In genomic region chr6:149728499-149729234, GRCh38 we compare ENCODE assay signal across 1 cellular context.
TF ChIP-seq lines count a peak whose summit lies in the region.

No MANE protein-coding gene starts in this region.

TF ChIP-seq in K562, 482 proteins besides CTCF, POLR2A, EP300 and RAD21 (continued from another document and continues in another):
- TF ChIP-seq SNRNP70 (optimal IDR thresholded peaks at IDR 0.05; ENCODE audit: low read depth, low read length) (no peak), ZFP1 (CRISPR knock-in tag; IDR thresholded peaks at IDR 0.05) (peak; percentile 31; the same call in 1 of the 2 replicates), ELK1 (CRISPR knock-in tag; IDR thresholded peaks at IDR 0.05) (no peak), PATZ1 (CRISPR knock-in tag; IDR thresholded peaks at IDR 0.05; ENCODE audit: borderline replicate concordance) (no peak), RBBP5 (IDR thresholded peaks at IDR 0.05; ENCODE audit: borderline replicate concordance, insufficient read depth, low read length, poor library complexity, severe bottlenecking) (peak; percentile 62), BRCA1 (IDR thresholded peaks at IDR 0.05) (no peak), BRCA1 (CRISPR knock-in tag; IDR thresholded peaks at IDR 0.05) (no peak), SMARCE1 (IDR thresholded peaks at IDR 0.05) (peak; percentile 97), ATF3 (IDR thresholded peaks at IDR 0.05) (no peak), ATF3 (CRISPR knock-in tag; conservative IDR thresholded peaks at IDR 0.05) (no peak), PRDM10 (IDR thresholded peaks at IDR 0.05; ENCODE audit: partially characterized antibody) (peak; percentile 84), MAFF (IDR thresholded peaks at IDR 0.05; ENCODE audit: low read length) (no peak), PHB2 (IDR thresholded peaks at IDR 0.05; ENCODE audit: low read depth) (peak; percentile 81), ARID4B (CRISPR knock-in tag; IDR thresholded peaks at IDR 0.05) (no peak), ESRRB (CRISPR knock-in tag; IDR thresholded peaks at IDR 0.05; ENCODE audit: borderline replicate concordance) (no peak; the same call in 1 of the 2 replicates), ZBTB7A (IDR thresholded peaks at IDR 0.05; ENCODE audit: borderline replicate concordance, control insufficient read depth, low read depth, low read length) (peak; percentile 82; the same call in 1 of the 2 replicates), ZNF778 (CRISPR knock-in tag; IDR thresholded peaks at IDR 0.05) (no peak), MYBL2 (IDR thresholded peaks at IDR 0.05; ENCODE audit: low read depth) (no peak), MYBL2 (CRISPR knock-in tag; IDR thresholded peaks at IDR 0.05; ENCODE audit: borderline replicate concordance) (no peak), NR2C2 (CRISPR knock-in tag; IDR thresholded peaks at IDR 0.05) (no peak), NR2C2 (tag; IDR thresholded peaks at IDR 0.05) (no peak), ZNF347 (CRISPR knock-in tag; IDR thresholded peaks at IDR 0.05; ENCODE audit: low read depth) (no peak), ZNF184 (CRISPR knock-in tag; IDR thresholded peaks at IDR 0.05) (no peak), THRAP3 (IDR thresholded peaks at IDR 0.05; ENCODE audit: borderline replicate concordance) (peak; percentile 68; the same call in 1 of the 2 replicates), ZNF253 (CRISPR knock-in tag; conservative IDR thresholded peaks at IDR 0.05) (no peak), TEAD1 (CRISPR knock-in tag; IDR thresholded peaks at IDR 0.05) (peak; percentile 75 to 90), ZNF707 (CRISPR knock-in tag; conservative IDR thresholded peaks at IDR 0.05) (0 out of 2 replicates have a peak, but pooled peaks have one; percentile 28), ADNP (tag; IDR thresholded peaks at IDR 0.05) (no peak; the same call in 1 of the 2 replicates), RBM15 (IDR thresholded peaks at IDR 0.05; ENCODE audit: insufficient read depth, low read length) (no peak), U2AF2 (optimal IDR thresholded peaks at IDR 0.05; ENCODE audit: low read depth, low read length) (no peak), ZKSCAN1 (IDR thresholded peaks at IDR 0.05; ENCODE audit: low read depth, low read length) (peak; percentile 91), TBL1XR1 (IDR thresholded peaks at IDR 0.05; ENCODE audit: low read length in 2 of 2) (peak; percentile 53 to 87; a peak in 3 of 4 replicates), ZNF143 (CRISPR knock-in tag; IDR thresholded peaks at IDR 0.05) (no peak), ID3 (CRISPR knock-in tag; IDR thresholded peaks at IDR 0.05) (no peak), ID3 (tag; IDR thresholded peaks at IDR 0.05) (peak; percentile 37; the same call in 1 of the 2 replicates), USF2 (CRISPR knock-in tag; IDR thresholded peaks at IDR 0.05) (no peak), NONO (IDR thresholded peaks at IDR 0.05; ENCODE audit: low read depth in 2 of 2, low read length in 1 of 2) (0 out of 4 replicates have a peak, but pooled peaks of 1 of the 2 experiments have one; percentile 16), ZNF146 (CRISPR knock-in tag; IDR thresholded peaks at IDR 0.05; ENCODE audit: unreplicated experiment) (no peak), RHOXF2B (CRISPR knock-in tag; conservative IDR thresholded peaks at IDR 0.05) (no peak), MBD1 (CRISPR knock-in tag; IDR thresholded peaks at IDR 0.05) (no peak), BRD4 (IDR thresholded peaks at IDR 0.05) (no peak), SIX5 (IDR thresholded peaks at IDR 0.05; ENCODE audit: borderline replicate concordance in 1 of 2, insufficient read depth in 1 of 2, low read depth in 1 of 2, low read length in 2 of 2) (no peak), ZNF583 (CRISPR knock-in tag; IDR thresholded peaks at IDR 0.05) (peak; percentile 84; the same call in 1 of the 2 replicates), ZNF124 (CRISPR knock-in tag; IDR thresholded peaks at IDR 0.05) (no peak), GTF2E2 (tag; IDR thresholded peaks at IDR 0.05) (no peak), ZNF586 (CRISPR knock-in tag; conservative IDR thresholded peaks at IDR 0.05) (no peak), HDAC1 (IDR thresholded peaks at IDR 0.05) (peak; percentile 77 to 95), ZBTB34 (CRISPR knock-in tag; IDR thresholded peaks at IDR 0.05) (no peak), ZC3H11A (IDR thresholded peaks at IDR 0.05; ENCODE audit: low read depth, low read length) (no peak), USF1 (CRISPR knock-in tag; IDR thresholded peaks at IDR 0.05) (no peak)
